In the genomic region with DNA sequence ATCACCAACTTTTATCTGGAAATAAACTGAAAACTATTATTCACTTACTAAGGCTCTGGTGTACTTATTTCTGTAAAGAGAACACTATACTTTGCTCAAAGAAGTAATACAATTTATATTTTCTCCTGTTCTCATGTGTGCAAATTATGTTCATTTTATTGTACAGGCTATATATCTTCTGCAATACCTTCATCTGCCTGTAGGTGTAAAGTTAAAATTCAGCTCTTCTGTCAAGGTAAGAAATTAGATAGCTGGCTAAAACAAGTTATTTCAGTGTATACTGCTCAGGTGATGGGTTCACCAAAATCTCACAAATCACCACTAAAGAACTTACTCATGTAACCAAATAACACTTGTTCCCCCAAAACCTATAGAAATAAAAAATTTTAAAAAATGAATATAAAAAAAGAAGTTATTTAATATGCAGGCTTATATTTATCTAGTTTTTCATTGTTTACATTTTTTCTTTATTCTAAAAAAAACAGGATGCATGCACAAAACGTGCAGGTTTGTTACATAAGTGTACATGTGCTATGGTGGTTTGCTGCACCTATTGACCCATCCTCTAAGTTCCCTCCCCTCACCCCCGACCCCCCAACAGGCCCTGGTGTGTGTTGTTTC, we compare ENCODE assay signal across 8 cellular contexts.
DNase-seq lines count a peak whose midpoint lies in the region; ATAC-seq and TF ChIP-seq lines count a peak whose summit lies in the region.

No MANE protein-coding gene starts in this region.

- H3K27me3 ChIP-seq in BE2C (no peaks in the 10 kb centered on the region), Karpas-422 (ENCODE audit: low read length) (no peaks in the 10 kb centered on the region)

- H3K4me2 ChIP-seq in Karpas-422 (ENCODE audit: low read depth, low read length, poor library complexity, severe bottlenecking): no peak overlapping the region

- no peaks in the 10 kb centered on the region for H3K27me3 Mint-ChIP-seq in endothelial cell (ENCODE audit: unreplicated experiment)
- H3K27me3 Mint-ChIP-seq in activated T-cell treated with anti-CD3 and anti-CD28 coated beads, Interleukin-2, amount 50 U/mL, for 72 hours (ENCODE audit: low read depth): no peaks in the 10 kb centered on the region

- no peaks in the 10 kb centered on the region for H3K79me2 ChIP-seq in Karpas-422 (ENCODE audit: low read length)

- ATAC-seq in GM18909 (IDR thresholded peaks at IDR 0.05; ENCODE audit: poor library complexity, unreplicated experiment): peak; percentile 68
- ATAC-seq in HG02852 (IDR thresholded peaks at IDR 0.05; ENCODE audit: unreplicated experiment): no peak
- ATAC-seq in activated T-cell treated with anti-CD3 and anti-CD28 coated beads, Interleukin-2, amount 50 U/mL, for 72 hours (replicated peaks in 1 of 2): no peak

- no peak overlapping the region for H3K27ac Mint-ChIP-seq in endothelial cell (ENCODE audit: unreplicated experiment)
- no peak overlapping the region for H3K27ac Mint-ChIP-seq in activated T-cell treated with anti-CD3 and anti-CD28 coated beads, Interleukin-2, amount 50 U/mL, for 72 hours

- H3K4me3 ChIP-seq in BE2C (ENCODE audit: low read depth, low read length) (no peak overlapping the region), Karpas-422 (ENCODE audit: low read length) (no peak overlapping the region)

- DNase-seq in BE2C (no peak), Karpas-422 (peak; percentile 52), endothelial cell (ENCODE audit: low spot score) (no peak), cortex of kidney (lab: John Stamatoyannopoulos, UW) (no peak), midbrain (lab: John Stamatoyannopoulos, UW) (no peak)
- DNase-seq in activated T-cell treated with anti-CD3 and anti-CD28 coated beads, Interleukin-2, amount 50 U/mL, for 72 hours: no peak

- no peaks in the 10 kb centered on the region for H3K36me3 Mint-ChIP-seq in endothelial cell (ENCODE audit: low read depth, unreplicated experiment)
- peaks cover 0 to 2% of the 10 kb centered on the region in 2 donors for H3K36me3 Mint-ChIP-seq in activated T-cell treated with anti-CD3 and anti-CD28 coated beads, Interleukin-2, amount 50 U/mL, for 72 hours (ENCODE audit: insufficient read depth in 2 of 2)

- H3K9ac ChIP-seq in Karpas-422 (ENCODE audit: low read length): no peak overlapping the region

- TF ChIP-seq CTCF in BE2C (IDR thresholded peaks at IDR 0.05; ENCODE audit: low read depth, low read length) (peak; percentile 10; the same call in 1 of the 2 replicates), endothelial cell (IDR thresholded peaks at IDR 0.05; ENCODE audit: unreplicated experiment) (peak; percentile 93)

- no peak overlapping the region for H3K4me3 Mint-ChIP-seq in endothelial cell (ENCODE audit: unreplicated experiment)
- no peak overlapping the region for H3K4me3 Mint-ChIP-seq in activated T-cell treated with anti-CD3 and anti-CD28 coated beads, Interleukin-2, amount 50 U/mL, for 72 hours

- H3K4me1 ChIP-seq in BE2C: no peaks in the 10 kb centered on the region
- H3K4me1 ChIP-seq in Karpas-422 (ENCODE audit: low read length): no peaks in the 10 kb centered on the region

- H3K36me3 ChIP-seq in BE2C: no peaks in the 10 kb centered on the region
- H3K36me3 ChIP-seq in Karpas-422 (ENCODE audit: insufficient read depth, low read length): no peaks in the 10 kb centered on the region

- H3K4me1 Mint-ChIP-seq in endothelial cell (ENCODE audit: unreplicated experiment): no peaks in the 10 kb centered on the region
- no peaks in the 10 kb centered on the region for H3K4me1 Mint-ChIP-seq in activated T-cell treated with anti-CD3 and anti-CD28 coated beads, Interleukin-2, amount 50 U/mL, for 72 hours (ENCODE audit: low read depth)

- H3K9me3 Mint-ChIP-seq in endothelial cell (ENCODE audit: unreplicated experiment): no peaks in the 10 kb centered on the region
- H3K9me3 Mint-ChIP-seq in activated T-cell treated with anti-CD3 and anti-CD28 coated beads, Interleukin-2, amount 50 U/mL, for 72 hours: peaks cover 0 to 7% of the 10 kb centered on the region in 2 donors

- no peak overlapping the region for H3K27ac ChIP-seq in Karpas-422 (ENCODE audit: low read length)

- H3K9me3 ChIP-seq in BE2C (no peaks in the 10 kb centered on the region), Karpas-422 (ENCODE audit: low read length) (no peaks in the 10 kb centered on the region)

- H4K20me1 ChIP-seq in Karpas-422 (ENCODE audit: insufficient read depth, low read depth, low read length): no peaks in the 10 kb centered on the region

- H2AFZ ChIP-seq in Karpas-422 (ENCODE audit: low read length): no peak overlapping the region

- H3K9me2 ChIP-seq in Karpas-422 (replicated peaks; ENCODE audit: insufficient read depth, low read length): no peaks in the 10 kb centered on the region
